Comparison of ENCODE assay signal across 8 cellular contexts in genomic region chr18:39841133-39842041, GRCh38.
DNase-seq lines count a peak whose midpoint lies in the region; ATAC-seq, FAIRE-seq and TF ChIP-seq lines count a peak whose summit lies in the region.

No MANE protein-coding gene starts in this region.

- peaks cover 20% of the 10 kb centered on the region for H3K4me1 ChIP-seq in keratinocyte (ENCODE audit: control insufficient read depth, extremely low read depth, insufficient read depth, low read length)
- peaks cover 0 to 17% (median 15%) of the 10 kb centered on the region in 4 donors for H3K4me1 ChIP-seq in stomach

- FAIRE-seq in keratinocyte (lab: Jason Lieb, UNC), result peak; percentile 44

- dilution Hi-C loops in keratinocyte (cut with MboI; ENCODE audit: extremely low pct_ligation_motif_present, low sequenced_read_pairs), result no loop called here

- H3K4me3 ChIP-seq in keratinocyte (ENCODE audit: control insufficient read depth in 2 of 3, extremely low read depth in 1 of 3, insufficient read depth in 2 of 3, low read depth in 1 of 3, low read length in 3 of 3) (peak overlapping the region; percentile 38 to 65 (median 62)), stomach (peak overlapping the region; percentile 36 to 42 (median 39))

- peaks cover 32% of the 10 kb centered on the region for H3K4me1 Mint-ChIP-seq in chondrocyte (ENCODE audit: low read depth)
- H3K4me1 Mint-ChIP-seq in immature natural killer cell, result no peaks in the 10 kb centered on the region

- H3K4me3 Mint-ChIP-seq in chondrocyte (ENCODE audit: unreplicated experiment) (peak overlapping the region; percentile 82), immature natural killer cell (peak overlapping the region in 2 of 5 donors; percentile 25 to 50)

- peak overlapping the region; percentile 72 for H3K4me2 ChIP-seq in keratinocyte (ENCODE audit: control insufficient read depth, extremely low read depth, insufficient read depth, low read depth, low read length)

- H4K20me1 ChIP-seq in keratinocyte (ENCODE audit: control insufficient read depth, extremely low read depth, insufficient read depth, low read length), result no peaks in the 10 kb centered on the region

- DNase-seq in GOT3 (lab: John Stamatoyannopoulos, UW) (peak; percentile 4), NCI-H460 (ENCODE audit: extremely low read depth, low read depth) (peak; percentile 48), chondrocyte (ENCODE audit: low spot score) (peak; percentile 92), keratinocyte (ENCODE audit: low read depth, low spot score) (no peak), stomach (peak; percentile 27), immature natural killer cell (no peak), AML-193 (lab: John Stamatoyannopoulos, UW) (no peak)

- H2AFZ ChIP-seq in keratinocyte (ENCODE audit: control insufficient read depth, low read length), result peak overlapping the region; percentile 64

- TF ChIP-seq EP300 in stomach (IDR thresholded peaks at IDR 0.05), result no peak

- H3K9me3 Mint-ChIP-seq in chondrocyte (ENCODE audit: low read depth) (peaks cover 4% of the 10 kb centered on the region), immature natural killer cell (peaks cover 3 to 43% (median 10%) of the 10 kb centered on the region in 6 donors)

- peak overlapping the region; percentile 50 for H3K9ac ChIP-seq in keratinocyte (ENCODE audit: control insufficient read depth, extremely low read depth, insufficient read depth, low read length)

- TF ChIP-seq CTCF in chondrocyte (IDR thresholded peaks at IDR 0.05) (peak; percentile 79), keratinocyte (optimal IDR thresholded peaks at IDR 0.05 in 1 of 3, IDR thresholded peaks at IDR 0.05 in 1 of 3, conservative IDR thresholded peaks at IDR 0.05 in 1 of 3; ENCODE audit: extremely low read depth in 1 of 3, insufficient read depth in 2 of 3, low read length in 3 of 3) (peak; percentile 38 to 83 (median 72)), stomach (IDR thresholded peaks at IDR 0.05) (no peak)

- no peaks in the 10 kb centered on the region for H3K36me3 ChIP-seq in keratinocyte (ENCODE audit: control insufficient read depth in 2 of 2, extremely low read depth in 1 of 2, insufficient read depth in 2 of 2, low read length in 2 of 2)
- H3K36me3 ChIP-seq in stomach, result no peaks in the 10 kb centered on the region

- no peaks in the 10 kb centered on the region for H3K36me3 Mint-ChIP-seq in chondrocyte (ENCODE audit: low read depth)
- H3K36me3 Mint-ChIP-seq in immature natural killer cell, result no peaks in the 10 kb centered on the region

- whole genome bisulfite sequencing in stomach, 5 donors, result 4 to 8% (median 5%) methylated on average over 40 to 46 of the region's 46 CpGs

- H3K27ac Mint-ChIP-seq in chondrocyte (ENCODE audit: unreplicated experiment) (peak overlapping the region; percentile 60), immature natural killer cell (no peak overlapping the region)

- H3K9me3 ChIP-seq in keratinocyte (ENCODE audit: control insufficient read depth, low read depth, low read length) (no peaks in the 10 kb centered on the region), stomach (no peaks in the 10 kb centered on the region)

- ATAC-seq in GM19397 (IDR thresholded peaks at IDR 0.05; ENCODE audit: unreplicated experiment), result no peak

- H3K9me1 ChIP-seq in keratinocyte (ENCODE audit: control insufficient read depth, extremely low read depth, insufficient read depth, low read length), result no peaks in the 10 kb centered on the region

- H3K27ac ChIP-seq in keratinocyte (ENCODE audit: control insufficient read depth, insufficient read depth, low read length), result no peak overlapping the region
- no peak overlapping the region for H3K27ac ChIP-seq in stomach

- intact Hi-C loops in stomach (cut with DNase I; ENCODE audit: low total_unique reads), result no loop called here

- H3K27me3 Mint-ChIP-seq in chondrocyte (ENCODE audit: low read depth) (peaks cover 4% of the 10 kb centered on the region), immature natural killer cell (ENCODE audit: low read depth in 3 of 3) (peaks cover 0 to 4% (median 1%) of the 10 kb centered on the region in 3 donors)

- H3K79me2 ChIP-seq in keratinocyte (ENCODE audit: control insufficient read depth, insufficient read depth, low read length), result no peaks in the 10 kb centered on the region

- H3K27me3 ChIP-seq in keratinocyte (ENCODE audit: control insufficient read depth, extremely low read depth, insufficient read depth, low read length) (no peaks in the 10 kb centered on the region), stomach (peaks cover 0 to 12% (median 11%) of the 10 kb centered on the region in 3 donors)

- no peak for TF ChIP-seq POLR2A in stomach (IDR thresholded peaks at IDR 0.05)

Comparison
In these comparisons a context has a peak if more than half of its experiments do, and no peak if none do; other contexts are left out.
1. DNase-seq: peak in GOT3 (single experiment), NCI-H460 (single experiment), chondrocyte (single experiment) and stomach (single experiment); none in keratinocyte (single experiment), immature natural killer cell (0 of 3) and AML-193 (0 of 2).
2. CTCF ChIP-seq: peak in chondrocyte (single experiment) and keratinocyte (3 of 3); none in stomach (0 of 7).